28 cellular contexts compared by ENCODE assay signal in genomic region chrX:13412208-13412600, GRCh38.
"Had no signal": no experiment of that assay in that cellular context is flagged by ENCODE, and none has a peak within 500 bp of the region (broad histone marks: within the 10 kb centered on the region; RNA-seq: fewer than 3 reads in every experiment).

No MANE protein-coding gene starts in this region.

- H3K4me1 ChIP-seq: adrenal gland, ascending aorta, colonic mucosa, gastrocnemius medialis, right lobe of liver, stomach, suprapubic skin, tibial nerve had no signal

- H3K4me3 Mint-ChIP-seq: activated CD8-positive, alpha-beta T cell treated with anti-CD3 and anti-CD28 coated beads, Interleukin-2, amount 10 ng/mL, durations not matched to agents 7 days and 5 days; activated naive CD8-positive, alpha-beta T cell; activated T-helper 1 cell treated with anti-CD3 and anti-CD28 coated beads, Interleukin-12 subunit alpha, Interleukin-12 subunit beta, Interleukin-2, Interleukin-4 antibody, amounts not matched to agents 30 ng/mL and 10 ng/mL and 1 ng/mL, durations not matched to agents 14 hours and 24 hours and 36 hours; effector memory CD8-positive, alpha-beta T cell; naive thymus-derived CD4-positive, alpha-beta T cell; neural crest cell; stimulated activated memory B cell treated with anti-CD40 and anti-IgM and Interleukin-4, amounts not matched to agents 10 μg/mL and 1 μg/mL and 100 μg/mL, for 72 hours had no signal

- H3K4me3 ChIP-seq: adrenal gland, ascending aorta, colonic mucosa, dorsolateral prefrontal cortex, esophagus muscularis mucosa, gastrocnemius medialis, lung, right lobe of liver, skin epidermis, stomach, suprapubic skin, tibial nerve had no signal

- H3K36me3 Mint-ChIP-seq: activated naive CD8-positive, alpha-beta T cell had no signal

- H3K27ac ChIP-seq: adrenal gland, ascending aorta, colonic mucosa, dorsolateral prefrontal cortex, esophagus muscularis mucosa, gastrocnemius medialis, right lobe of liver, skin epidermis, stomach, suprapubic skin, tibial nerve, VCaP had no signal

- DNase-seq: activated CD4-positive, alpha-beta T cell treated with anti-CD3 and anti-CD28 coated beads for 1 hour; activated CD4-positive, alpha-beta T cell treated with anti-CD3 and anti-CD28 coated beads, Interleukin-2, amount 50 U/mL, for 1 hour; activated CD8-positive, alpha-beta T cell treated with anti-CD3 and anti-CD28 coated beads, Interleukin-2, amount 10 ng/mL, durations not matched to agents 7 days and 5 days; activated naive CD4-positive, alpha-beta T cell; adrenal gland; central memory CD4-positive, alpha-beta T cell; colonic mucosa; dorsolateral prefrontal cortex; effector memory CD8-positive, alpha-beta T cell; gastrocnemius medialis; hippocampal formation; naive thymus-derived CD4-positive, alpha-beta T cell; posterior cingulate gyrus; right lobe of liver; stimulated activated CD4-positive, alpha-beta T cell treated with anti-CD3 and anti-CD28 coated beads, Interleukin-1b, Interleukin-23, amount 100 ng/mL, for 48 hours; stomach had no signal

- H3K9me3 Mint-ChIP-seq: effector memory CD8-positive, alpha-beta T cell; stimulated activated memory B cell treated with anti-CD40 and anti-IgM and Interleukin-4, amounts not matched to agents 10 μg/mL and 1 μg/mL and 100 μg/mL, for 72 hours had no signal

- H3K4me1 Mint-ChIP-seq: naive thymus-derived CD4-positive, alpha-beta T cell had no signal

- H3K9me3 ChIP-seq: adrenal gland, ascending aorta, colonic mucosa, gastrocnemius medialis, right lobe of liver, stomach, suprapubic skin, tibial nerve had no signal

- H3K27me3 ChIP-seq: ascending aorta, colonic mucosa, esophagus muscularis mucosa, gastrocnemius medialis, right lobe of liver, suprapubic skin, tibial nerve had no signal

- FAIRE-seq: keratinocyte had no signal

- H3K27me3 Mint-ChIP-seq: activated naive CD8-positive, alpha-beta T cell; effector memory CD8-positive, alpha-beta T cell; naive thymus-derived CD4-positive, alpha-beta T cell; stimulated activated memory B cell treated with anti-CD40 and anti-IgM and Interleukin-4, amounts not matched to agents 10 μg/mL and 1 μg/mL and 100 μg/mL, for 72 hours had no signal

- H3K36me3 ChIP-seq: adrenal gland, ascending aorta, colonic mucosa, esophagus muscularis mucosa, gastrocnemius medialis, right lobe of liver, stomach, suprapubic skin, tibial nerve had no signal

- H3K27ac Mint-ChIP-seq: activated CD8-positive, alpha-beta T cell treated with anti-CD3 and anti-CD28 coated beads, Interleukin-2, amount 10 ng/mL, durations not matched to agents 7 days and 5 days; activated naive CD8-positive, alpha-beta T cell; activated T-helper 1 cell treated with anti-CD3 and anti-CD28 coated beads, Interleukin-12 subunit alpha, Interleukin-12 subunit beta, Interleukin-2, Interleukin-4 antibody, amounts not matched to agents 30 ng/mL and 10 ng/mL and 1 ng/mL, durations not matched to agents 14 hours and 24 hours and 36 hours; effector memory CD8-positive, alpha-beta T cell; stimulated activated memory B cell treated with anti-CD40 and anti-IgM and Interleukin-4, amounts not matched to agents 10 μg/mL and 1 μg/mL and 100 μg/mL, for 72 hours had no signal

- ATAC-seq: activated CD8-positive, alpha-beta T cell treated with anti-CD3 and anti-CD28 coated beads, Interleukin-2, amount 10 ng/mL, durations not matched to agents 7 days and 5 days; effector memory CD8-positive, alpha-beta T cell; gastrocnemius medialis; naive thymus-derived CD4-positive, alpha-beta T cell; right lobe of liver; stimulated activated memory B cell treated with anti-CD40 and anti-IgM and Interleukin-4, amounts not matched to agents 10 μg/mL and 1 μg/mL and 100 μg/mL, for 72 hours had no signal
